ENCODE assay signal across 15 cellular contexts in genomic region chr6:1285589-1286340, GRCh38. TPM values are rescaled to one million over a fixed set of nuclear protein-coding genes. Genes with fewer than 3 reads are reported as not detected.
DNase-seq lines count a peak whose midpoint lies in the region; ATAC-seq and TF ChIP-seq lines count a peak whose summit lies in the region.
"Had no signal": no experiment of that assay in that cellular context is flagged by ENCODE, and none has a peak within 500 bp of the region (broad histone marks: within the 10 kb centered on the region; RNA-seq: fewer than 3 reads in every experiment).

No MANE protein-coding gene starts in this region.

- no peak overlapping the region for H3K27ac ChIP-seq in coronary artery

- TF ChIP-seq CTCF in fibroblast of mammary gland (conservative IDR thresholded peaks at IDR 0.05; ENCODE audit: control insufficient read depth, insufficient read depth, low read depth, low read length) (no peak), coronary artery (IDR thresholded peaks at IDR 0.05) (no peak)

- H3K4me3 ChIP-seq in fibroblast of mammary gland (ENCODE audit: control insufficient read depth, low read depth, low read length) (no peak overlapping the region), coronary artery (no peak overlapping the region)

- DNase-seq in left cardiac atrium, result peak; percentile 36
- DNase-seq in cardiac septum (ENCODE audit: low spot score), result no peak
- peak; percentile 70 for DNase-seq in RPMI7951 (ENCODE audit: low read depth)
- DNase-seq in fibroblast of mammary gland (ENCODE audit: low read depth), result peak; percentile 50
- DNase-seq in smooth muscle cell of the brain vasculature (ENCODE audit: low read depth, low spot score), result peak; percentile 35
- DNase-seq in posterior cingulate gyrus, result no peak
- DNase-seq in stimulated activated CD4-positive, alpha-beta T cell treated with anti-CD3 and anti-CD28 coated beads, Interleukin-4, amount 100 ng/mL, for 4 hours, result no peak
- DNase-seq in coronary artery (ENCODE audit: low spot score), result no peak
- DNase-seq: activated CD4-positive, alpha-beta T cell treated with anti-CD3 and anti-CD28 coated beads, Interleukin-2, amount 50 U/mL, for 48 hours; activated naive CD4-positive, alpha-beta T cell treated with anti-CD3 and anti-CD28 coated beads, Interleukin-2, amount 10 ng/mL, durations not matched to agents 7 days and 5 days; effector memory CD4-positive, alpha-beta T cell; naive thymus-derived CD4-positive, alpha-beta T cell; NCI-H526 treated with DMSO at 0.1 percent for 48 hours; stimulated activated naive CD4-positive, alpha-beta T cell had no signal

- ATAC-seq in left cardiac atrium, result peak in 1 of 2 donors; percentile 3
- ATAC-seq: naive thymus-derived CD4-positive, alpha-beta T cell had no signal

- intact Hi-C loops in left cardiac atrium (cut with DNase I) (no loop called here), cardiac septum (cut with DNase I) (no loop called here), posterior cingulate gyrus (cut with DNase I) (no loop called here)

RNA-seq across cellular contexts. Expression of gene FOXQ1, which starts 26.1 kb away (rescaled TPM):
- total RNA-seq in left cardiac atrium (not detected), cardiac septum (not detected)
- total RNA-seq in RPMI7951 (2014; rRNA removed; shearing (Covaris generic)), result not detected in 2 replicates
- total RNA-seq: A673; naive thymus-derived CD4-positive, alpha-beta T cell had no signal

Comparison
In these comparisons a context has a peak if more than half of its experiments do, and no peak if none do; other contexts are left out.
1. DNase-seq: peak in left cardiac atrium (single experiment), RPMI7951 (single experiment), fibroblast of mammary gland (single experiment) and smooth muscle cell of the brain vasculature (single experiment); none in cardiac septum (single experiment), posterior cingulate gyrus (0 of 10), stimulated activated CD4-positive, alpha-beta T cell treated with anti-CD3 and anti-CD28 coated beads, Interleukin-4, amount 100 ng/mL, for 4 hours (0 of 2) and coronary artery (single experiment).